10 cellular contexts compared by ENCODE assay signal in genomic region chr22:23862103-23862502, GRCh38. TPM values are rescaled to one million over a fixed set of nuclear protein-coding genes. Genes with fewer than 3 reads are reported as not detected.
DNase-seq lines count a peak whose midpoint lies in the region; ATAC-seq, FAIRE-seq and TF ChIP-seq lines count a peak whose summit lies in the region.
"Had no signal": no experiment of that assay in that cellular context is flagged by ENCODE, and none has a peak within 500 bp of the region (broad histone marks: within the 10 kb centered on the region; RNA-seq: fewer than 3 reads in every experiment).

No MANE protein-coding gene starts in this region.

- no peak for TF ChIP-seq POLR2A in IMR-90 (IDR thresholded peaks at IDR 0.05; ENCODE audit: low read depth, low read length)

- H3K23ac ChIP-seq in IMR-90 (ENCODE audit: low read depth, low read length) = no peak overlapping the region

- TF ChIP-seq CTCF in IMR-90 (conservative IDR thresholded peaks at IDR 0.05; ENCODE audit: low read depth, low read length) = peak; percentile 67
- peak in 53 of 56 donors; percentile 14 to 66 (median 43) for TF ChIP-seq CTCF in dorsolateral prefrontal cortex (IDR thresholded peaks at IDR 0.05 in 54 of 56, conservative IDR thresholded peaks at IDR 0.05 in 2 of 56; ENCODE audit: low read depth in 1 of 56, partially characterized antibody in 56 of 56)
- TF ChIP-seq CTCF in psoas muscle (IDR thresholded peaks at IDR 0.05) = peak; percentile 50

- no peak overlapping the region for H3K18ac ChIP-seq in IMR-90 (ENCODE audit: low read depth, low read length)

- no peak overlapping the region for H4K8ac ChIP-seq in IMR-90 (ENCODE audit: low read depth in 2 of 2, low read length in 2 of 2)

- no peak for FAIRE-seq in RCC 7860 (lab: Jason Lieb, UNC)
- FAIRE-seq: G401.6 had no signal

- ATAC-seq in IMR-90 (ENCODE audit: low read depth) (no peak), psoas muscle (no peak), HG02981 (IDR thresholded peaks at IDR 0.05; ENCODE audit: unreplicated experiment) (no peak), HG03108 (IDR thresholded peaks at IDR 0.05; ENCODE audit: unreplicated experiment) (no peak)

- peak; percentile 3 for DNase-seq in SIG-M5 treated with dmso at 0.1 percent for 504 hours (lab: John Stamatoyannopoulos, UW; ENCODE audit: unreplicated experiment)
- no peak for DNase-seq in SIG-M5 (lab: John Stamatoyannopoulos, UW)
- DNase-seq in IMR-90 = peak; percentile 52
- DNase-seq in RCC 7860 (ENCODE audit: low spot score) = peak; percentile 6
- no peak for DNase-seq in dorsolateral prefrontal cortex
- no peak for DNase-seq in psoas muscle

- no peak overlapping the region for H2BK5ac ChIP-seq in IMR-90 (ENCODE audit: low read depth, low read length, poor library complexity, severe bottlenecking)

- TF ChIP-seq RAD21 in IMR-90 (IDR thresholded peaks at IDR 0.05; ENCODE audit: low read length) = peak; percentile 75

- no peak overlapping the region for H2AK5ac ChIP-seq in IMR-90 (ENCODE audit: low read depth, low read length)

- no peak overlapping the region for H3K56ac ChIP-seq in IMR-90 (ENCODE audit: extremely low read depth, insufficient read depth, low read length)

- H3K4ac ChIP-seq in IMR-90 (ENCODE audit: low read depth, low read length) = no peak overlapping the region

- H3K14ac ChIP-seq in IMR-90 (replicated peaks; ENCODE audit: low read depth, low read length) = no peak overlapping the region

- no peaks in the 10 kb centered on the region; the same call in 1 of the 2 replicates for H3K36me3 ChIP-seq in IMR-90 (ENCODE audit: control insufficient read depth, insufficient read depth, low read length)
- H3K36me3 ChIP-seq in psoas muscle (ENCODE audit: insufficient read depth in 1 of 2, low read depth in 1 of 2) = peaks cover 0 to 16% of the 10 kb centered on the region in 2 donors

- H2BK15ac ChIP-seq in IMR-90 (ENCODE audit: low read depth, low read length) = no peak overlapping the region

- no peak overlapping the region for H2AFZ ChIP-seq in IMR-90 (replicated peaks; ENCODE audit: low read length, poor library complexity)

- H4K20me1 ChIP-seq in IMR-90 (ENCODE audit: insufficient read depth, low read length) = no peaks in the 10 kb centered on the region

- H3K9ac ChIP-seq in IMR-90 (ENCODE audit: low read depth, low read length) = no peak overlapping the region

- H3K9me3 ChIP-seq in IMR-90 (ENCODE audit: control insufficient read depth, insufficient read depth, low read length) (no peaks in the 10 kb centered on the region), psoas muscle (no peaks in the 10 kb centered on the region)

- H3K4me2 ChIP-seq in IMR-90 (ENCODE audit: low read depth, low read length) = no peak overlapping the region

- H3K4me1 ChIP-seq in IMR-90 (ENCODE audit: control insufficient read depth, insufficient read depth, low read length) (peaks cover 3% of the 10 kb centered on the region; the same call in 1 of the 2 replicates), psoas muscle (peaks cover 12% of the 10 kb centered on the region)

- H3K9me1 ChIP-seq in IMR-90 (ENCODE audit: insufficient read depth, low read length) = no peaks in the 10 kb centered on the region

- H2BK20ac ChIP-seq in IMR-90 (ENCODE audit: low read depth, low read length) = no peak overlapping the region

- WGBS in IMR-90 (ENCODE audit: extremely low coverage in 2 of 2, insufficient read length in 1 of 2), 2 experiments = no CpG with 5 or more reads among the region's 3 CpGs
- 76 to 82% (median 76%) methylated on average over 3 of the region's 3 CpGs for WGBS in psoas muscle, 3 donors

- no peak overlapping the region for H3K27ac ChIP-seq in IMR-90 (ENCODE audit: insufficient read depth, low read length)
- no peak overlapping the region for H3K27ac ChIP-seq in dorsolateral prefrontal cortex
- H3K27ac ChIP-seq in psoas muscle = no peak overlapping the region
- H3K27ac ChIP-seq: skin epidermis had no signal

- in situ Hi-C loops in IMR-90 (cut with MboI; ENCODE audit: low sequenced_read_pairs) = no loop called here

- H3K4me3 ChIP-seq in IMR-90 (ENCODE audit: insufficient read depth, low read depth, low read length) (no peak overlapping the region), dorsolateral prefrontal cortex (no peak overlapping the region), psoas muscle (no peak overlapping the region)
- H3K4me3 ChIP-seq: skin epidermis had no signal

- H4K5ac ChIP-seq in IMR-90 (ENCODE audit: low read depth, low read length) = no peak overlapping the region

- intact Hi-C loops in IMR-90 (cut with micrococcal nuclease) = loop anchor here (10.0 kb wide), 1 partner anchor 93 kb away; no protein-coding TSS in a partner anchor
- intact Hi-C loops in dorsolateral prefrontal cortex (cut with DNase I) = loop anchor here (5.0 to 10.0 kb wide), 2 partner anchors 50 to 93 kb away; no protein-coding TSS in a partner anchor
- intact Hi-C loops in psoas muscle (cut with DNase I) = loop anchor here in 1 of 2 donors (5.0 kb wide), 1 partner anchor 95 kb away; no protein-coding TSS in a partner anchor

- H3K27me3 ChIP-seq in IMR-90 (ENCODE audit: control insufficient read depth, insufficient read depth, low read length) (no peaks in the 10 kb centered on the region), dorsolateral prefrontal cortex (no peaks in the 10 kb centered on the region), psoas muscle (ENCODE audit: insufficient read depth in 3 of 3, low read length in 2 of 3) (no peaks in the 10 kb centered on the region)

- H2BK120ac ChIP-seq in IMR-90 (ENCODE audit: low read depth, low read length) = no peak overlapping the region

- dilution Hi-C loops in IMR-90 (cut with HindIII; ENCODE audit: low sequenced_read_pairs, unreplicated experiment) = no loop called here

- H4K91ac ChIP-seq in IMR-90 (ENCODE audit: insufficient read depth, low read depth, low read length) = no peak overlapping the region

- H3K79me1 ChIP-seq in IMR-90 (ENCODE audit: low read depth in 1 of 2, low read length in 2 of 2) = peaks cover 0 to 13% of the 10 kb centered on the region in 2 experiments; a peak in 1 of 4 replicates

- no TSS peak for BruUV-seq in IMR-90 (replicated peaks; lab: Mats Ljungman, UMichigan)

- H2AK9ac ChIP-seq in IMR-90 (replicated peaks; ENCODE audit: low read depth, low read length, poor library complexity) = no peak overlapping the region

- CTCF ChIA-PET in IMR-90 (lab: Yijun Ruan, JAX) = interaction anchor here (0.5 kb wide), 1 partner anchor 1751 kb away, joined by 3 read pairs; no protein-coding TSS in a partner anchor

- POLR2A ChIA-PET in IMR-90 (lab: Charles Lee; ENCODE audit: unreplicated experiment) = no interaction called here

TF ChIP-seq in IMR-90, 13 proteins besides CTCF, POLR2A, EP300 and RAD21:
- TF ChIP-seq USF2 (IDR thresholded peaks at IDR 0.05; ENCODE audit: low read depth, low read length) (no peak), SMC3 (IDR thresholded peaks at IDR 0.05; ENCODE audit: low read depth, low read length) (peak; percentile 78)

RNA-seq across cellular contexts. Expression of gene SLC2A11, which starts 4.4 kb away (rescaled TPM):
- total RNA-seq in IMR-90 (2012; rRNA removed) (2.8 and 3.2 TPM in 2 replicates), dorsolateral prefrontal cortex (10 to 100 TPM; 25.3 to 69.8 (median 42.4) TPM), psoas muscle (10 to 100 TPM in 1 of 4 donors, 1 to 10 TPM in 3; 4.2 to 11.8 (median 6.3) TPM)
- polyA plus RNA-seq in IMR-90 (2012; rRNA removed) (6.6 and 8.7 TPM in 2 replicates), psoas muscle (10 to 100 TPM in 1 of 3 donors, 1 to 10 TPM in 2; 3.7 to 12.7 (median 4.9) TPM)
- polyA plus RNA-seq in IMR-90 (2012; cell fraction: cytosol; rRNA removed) = 7.6 and 10.2 TPM in 2 replicates
- 38.2 and 42.7 TPM in 2 replicates for polyA plus RNA-seq in IMR-90 (2012; cell fraction: nucleus; rRNA removed; ENCODE audit: low replicate concordance)

RNA-seq across cellular contexts. Expression of gene DERL3, which starts 23.3 kb away (rescaled TPM):
- total RNA-seq in IMR-90 (2012; rRNA removed) = under 0.01 and 0.18 TPM in 2 replicates
- polyA plus RNA-seq in IMR-90 (2012; rRNA removed) = 0.50 and 0.62 TPM in 2 replicates
- 0.41 and 0.49 TPM in 2 replicates for polyA plus RNA-seq in IMR-90 (2012; cell fraction: cytosol; rRNA removed)
- 0.96 and 2.2 TPM in 2 replicates for polyA plus RNA-seq in IMR-90 (2012; cell fraction: nucleus; rRNA removed; ENCODE audit: low replicate concordance)
- 10 to 100 TPM in 1 of 120 experiments, 1 to 10 TPM in 108, under 1 TPM in 11; 0.56 to 10.6 (median 2.5) TPM for total RNA-seq in dorsolateral prefrontal cortex
- total RNA-seq in psoas muscle = 1 to 10 TPM in 2 of 4 donors, under 1 TPM in 2; 0.54 to 4.4 (median 1.1) TPM
- polyA plus RNA-seq in psoas muscle = 1 to 10 TPM in 1 of 3 donors, under 1 TPM in 2; 0.22 to 1.1 (median 0.92) TPM

RNA-seq across cellular contexts. Expression of gene MIF, which starts 32.1 kb away (rescaled TPM):
- total RNA-seq in IMR-90 (2012; rRNA removed) (123 and 125 TPM in 2 replicates), dorsolateral prefrontal cortex (100 to 1,000 TPM; 175 to 552 (median 413) TPM), psoas muscle (100 to 1,000 TPM; 110 to 167 (median 139) TPM)
- polyA plus RNA-seq in IMR-90 (2012; rRNA removed) (530 and 798 TPM in 2 replicates), psoas muscle (100 to 1,000 TPM; 125 to 277 (median 131) TPM)
- polyA plus RNA-seq in IMR-90 (2012; cell fraction: cytosol; rRNA removed) = 412 and 1,658 TPM in 2 replicates
- polyA plus RNA-seq in IMR-90 (2012; cell fraction: nucleus; rRNA removed; ENCODE audit: low replicate concordance) = 299 and 621 TPM in 2 replicates

Comparison
In these comparisons a context has a peak if more than half of its experiments do, and no peak if none do; other contexts are left out.
1. DNase-seq: peak in SIG-M5 treated with dmso at 0.1 percent for 504 hours (single experiment), IMR-90 (single experiment) and RCC 7860 (single experiment); none in SIG-M5 (single experiment), dorsolateral prefrontal cortex (0 of 10) and psoas muscle (0 of 2).
2. Peak in every context shown above with its lines, with median percentiles within 50 percentile points of each other: CTCF ChIP-seq.